15 cellular contexts compared by ENCODE assay signal in genomic region chr7:95905165-95905564, GRCh38.
DNase-seq lines count a peak whose midpoint lies in the region; ATAC-seq and TF ChIP-seq lines count a peak whose summit lies in the region.
"Had no signal": no experiment of that assay in that cellular context is flagged by ENCODE, and none has a peak within 500 bp of the region (broad histone marks: within the 10 kb centered on the region; RNA-seq: fewer than 3 reads in every experiment).

No MANE protein-coding gene starts in this region.

- no peak overlapping the region for H2AFZ ChIP-seq in DND-41 (ENCODE audit: low read depth, low read length)
- no peak overlapping the region for H2AFZ ChIP-seq in mammary epithelial cell (ENCODE audit: low read depth, low read length)

- H3K9ac ChIP-seq in DND-41 (ENCODE audit: low read depth, low read length) = no peak overlapping the region
- H3K9ac ChIP-seq in mammary epithelial cell (ENCODE audit: insufficient read depth, low read length) = no peak overlapping the region

- H3K27me3 ChIP-seq in DND-41 (ENCODE audit: insufficient read depth, low read length, poor library complexity) (no peaks in the 10 kb centered on the region), mammary epithelial cell (ENCODE audit: insufficient read depth, low read length) (no peaks in the 10 kb centered on the region)
- H3K27me3 ChIP-seq: suprapubic skin had no signal

- no peak overlapping the region for H3K27ac ChIP-seq in DND-41 (ENCODE audit: low read length)
- H3K27ac ChIP-seq in mammary epithelial cell (ENCODE audit: insufficient read depth, low read depth, low read length) = no peak overlapping the region
- H3K27ac ChIP-seq: epithelial cell of prostate, prostate gland, suprapubic skin had no signal

- no peaks in the 10 kb centered on the region for H4K20me1 ChIP-seq in DND-41 (ENCODE audit: insufficient read depth, low read length)
- no peaks in the 10 kb centered on the region for H4K20me1 ChIP-seq in mammary epithelial cell (ENCODE audit: insufficient read depth, low read length)

- TF ChIP-seq CTCF in DND-41 (IDR thresholded peaks at IDR 0.05; ENCODE audit: borderline replicate concordance, extremely low read depth, low read length, poor library complexity, severe bottlenecking) = no peak
- TF ChIP-seq CTCF in mammary epithelial cell (conservative IDR thresholded peaks at IDR 0.05 in 1 of 2, IDR thresholded peaks at IDR 0.05 in 1 of 2; ENCODE audit: extremely low read depth in 1 of 2, insufficient read depth in 1 of 2, low read depth in 1 of 2, low read length in 2 of 2) = no peak

- no peak overlapping the region for H3K4me2 ChIP-seq in DND-41 (ENCODE audit: insufficient read depth, low read length)
- H3K4me2 ChIP-seq in mammary epithelial cell (ENCODE audit: insufficient read depth, low read depth, low read length) = no peak overlapping the region

- DNase-seq in DND-41 (peak; percentile 7), NCI-H460 (ENCODE audit: extremely low read depth, low read depth) (peak; percentile 19), mammary epithelial cell (peak; percentile 6), left lobe of liver (ENCODE audit: low spot score) (no peak), NOMO-1 treated with DMSO at 0.1 percent for 48 hours (lab: John Stamatoyannopoulos, UW; ENCODE audit: unreplicated experiment) (no peak), activated gamma-delta T cell (lab: John Stamatoyannopoulos, UW) (no peak)
- DNase-seq: activated CD4-positive, CD25-positive, alpha-beta regulatory T cell; AML-193; IMR-90; NCI-H1105 had no signal

- H3K4me1 ChIP-seq in DND-41 (ENCODE audit: insufficient read depth, low read length) (no peaks in the 10 kb centered on the region), mammary epithelial cell (ENCODE audit: insufficient read depth, low read length) (no peaks in the 10 kb centered on the region)
- H3K4me1 ChIP-seq: prostate gland, suprapubic skin had no signal

- dilution Hi-C loops in mammary epithelial cell (cut with HindIII; ENCODE audit: low sequenced_read_pairs) = no loop called here

- no peaks in the 10 kb centered on the region for H3K36me3 ChIP-seq in DND-41 (ENCODE audit: insufficient read depth, low read length)
- H3K36me3 ChIP-seq in mammary epithelial cell (ENCODE audit: insufficient read depth, low read length) = no peaks in the 10 kb centered on the region
- H3K36me3 ChIP-seq: prostate gland, suprapubic skin had no signal

- no TSS peak for BruUV-seq in mammary epithelial cell (replicated peaks; lab: Mats Ljungman, UMichigan)

- H3K4me3 ChIP-seq in DND-41 (ENCODE audit: low read depth in 1 of 2, low read length in 2 of 2) = no peak overlapping the region
- H3K4me3 ChIP-seq in mammary epithelial cell (replicated peaks in 1 of 3; ENCODE audit: insufficient read depth in 1 of 3, low read depth in 2 of 3, low read length in 3 of 3) = no peak overlapping the region
- H3K4me3 ChIP-seq: prostate gland, suprapubic skin had no signal

- intact Hi-C loops in mammary epithelial cell (cut with micrococcal nuclease) = no loop called here

- 36% methylated on average over 3 of the region's 3 CpGs for WGBS in mammary epithelial cell (ENCODE audit: low coverage, missing lambda C conversion rate)

- H3K9me3 ChIP-seq in DND-41 (ENCODE audit: insufficient read depth, low read length, severe bottlenecking) (no peaks in the 10 kb centered on the region), mammary epithelial cell (replicated peaks; ENCODE audit: insufficient read depth, low read length) (no peaks in the 10 kb centered on the region)
- H3K9me3 ChIP-seq: prostate gland, suprapubic skin had no signal

- CTCF ChIA-PET in mammary epithelial cell (lab: Charles Lee; ENCODE audit: low non-redundant PET) = no interaction called here

- H3K79me2 ChIP-seq in DND-41 (ENCODE audit: insufficient read depth, low read length) (no peaks in the 10 kb centered on the region), mammary epithelial cell (ENCODE audit: insufficient read depth, low read length) (no peaks in the 10 kb centered on the region)

- ATAC-seq in DND-41 (ENCODE audit: insufficient read depth, low read depth) = no peak
- peak; percentile 50 for ATAC-seq in left lobe of liver
- ATAC-seq in GM21447 (IDR thresholded peaks at IDR 0.05; ENCODE audit: unreplicated experiment) = no peak
- no peak for ATAC-seq in GM18498 (IDR thresholded peaks at IDR 0.05; ENCODE audit: unreplicated experiment)

- in situ Hi-C loops in mammary epithelial cell (cut with MboI; ENCODE audit: low sequenced_read_pairs in 2 of 2) = loop anchor here (25.0 kb wide), 1 partner anchor 1132 kb away; no protein-coding TSS in a partner anchor

Comparison
In these comparisons a context has a peak if more than half of its experiments do, and no peak if none do; other contexts are left out.
1. DNase-seq: peak in DND-41 (single experiment), NCI-H460 (single experiment) and mammary epithelial cell (single experiment); none in left lobe of liver (single experiment), NOMO-1 treated with DMSO at 0.1 percent for 48 hours (single experiment) and activated gamma-delta T cell (single experiment).